In the genomic region with DNA sequence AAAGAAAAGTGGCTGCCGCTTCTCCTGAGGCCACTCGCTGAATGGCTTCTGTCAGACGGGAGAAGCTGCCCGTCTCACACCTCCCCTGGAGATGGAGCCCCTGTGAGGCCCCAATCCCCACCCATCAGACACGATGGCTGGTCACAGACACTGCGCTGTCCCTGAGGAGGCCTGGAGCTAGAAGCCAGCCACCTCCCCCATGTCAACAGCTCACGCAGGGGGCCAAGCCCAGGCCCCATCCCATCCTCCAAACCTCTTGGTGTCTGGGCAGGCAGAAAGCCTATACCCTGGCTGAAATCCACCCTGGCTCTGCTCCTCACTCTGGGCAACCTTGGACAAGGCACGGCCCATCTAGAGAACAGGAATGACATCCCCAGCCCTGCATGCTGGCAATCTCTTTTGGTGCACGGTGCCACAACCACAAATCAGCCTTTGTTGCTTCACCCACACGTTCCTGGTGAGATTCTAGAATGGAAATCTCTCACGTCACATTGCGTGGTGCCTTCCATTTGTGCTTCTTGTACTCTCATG, we compare ENCODE assay signal across 25 cellular contexts.
"Had no signal": no experiment of that assay in that cellular context is flagged by ENCODE, and none has a peak within 500 bp of the region (broad histone marks: within the 10 kb centered on the region; RNA-seq: fewer than 3 reads in every experiment).

No MANE protein-coding gene starts in this region.

- H3K4me3 Mint-ChIP-seq: activated CD4-positive, alpha-beta T cell treated with anti-CD3 and anti-CD28 coated beads, Interleukin-2, amount 10 ng/mL, durations not matched to agents 24 days and 14 days; activated naive CD4-positive, alpha-beta T cell treated with anti-CD3 and anti-CD28 coated beads, Interleukin-2, amount 10 ng/mL, durations not matched to agents 7 days and 5 days; activated naive CD8-positive, alpha-beta T cell treated with anti-CD3 and anti-CD28 coated beads for 36 hours; activated T-cell treated with anti-CD3 and anti-CD28 coated beads, Interleukin-2, amount 50 U/mL, for 72 hours had no signal

- ATAC-seq: activated CD4-positive, CD25-positive, alpha-beta regulatory T cell treated with anti-CD3 and anti-CD28 coated beads, Interleukin-2, amount 50 U/mL, for 24 hours; K562; SK-N-SH treated with all-trans-retinoic acid at 6 μM for 48 hours had no signal

- H3K27ac ChIP-seq: Peyer's patch, RWPE1, SJSA1 had no signal

- H3K36me3 Mint-ChIP-seq: activated naive CD4-positive, alpha-beta T cell treated with anti-CD3 and anti-CD28 coated beads, Interleukin-2, amount 10 ng/mL, durations not matched to agents 7 days and 5 days; activated naive CD8-positive, alpha-beta T cell treated with anti-CD3 and anti-CD28 coated beads for 36 hours had no signal

- H3K36me3 ChIP-seq: Peyer's patch, SJSA1 had no signal

- H3K4me3 ChIP-seq: K562, Peyer's patch, SJSA1 had no signal

- H3K27ac Mint-ChIP-seq: activated CD4-positive, alpha-beta T cell treated with anti-CD3 and anti-CD28 coated beads, Interleukin-2, amount 10 ng/mL, durations not matched to agents 24 days and 14 days; activated naive CD4-positive, alpha-beta T cell treated with anti-CD3 and anti-CD28 coated beads, Interleukin-2, amount 10 ng/mL, durations not matched to agents 7 days and 5 days; activated naive CD8-positive, alpha-beta T cell treated with anti-CD3 and anti-CD28 coated beads for 36 hours; activated T-cell treated with anti-CD3 and anti-CD28 coated beads, Interleukin-2, amount 50 U/mL, for 72 hours; activated T-helper 2 cell treated with anti-CD3 and anti-CD28 coated beads, Interferon-gamma antibody, Interleukin-2, Interleukin-4, amounts not matched to agents 10 μg/mL and 5 μg/mL and 100 μg/mL, durations not matched to agents 14 hours and 24 hours and 36 hours had no signal

- H3K27me3 ChIP-seq: Peyer's patch, SJSA1 had no signal

- H3K27me3 Mint-ChIP-seq: activated CD4-positive, alpha-beta T cell treated with anti-CD3 and anti-CD28 coated beads, Interleukin-2, amount 10 ng/mL, durations not matched to agents 24 days and 14 days; activated naive CD4-positive, alpha-beta T cell treated with anti-CD3 and anti-CD28 coated beads, Interleukin-2, amount 10 ng/mL, durations not matched to agents 7 days and 5 days; activated naive CD8-positive, alpha-beta T cell treated with anti-CD3 and anti-CD28 coated beads for 36 hours had no signal

- H3K4me1 ChIP-seq: SJSA1 had no signal

- H3K9me3 ChIP-seq: Peyer's patch, SJSA1 had no signal

- DNase-seq: activated CD4-positive, alpha-beta T cell treated with anti-CD3 and anti-CD28 coated beads, Interleukin-2, amount 10 ng/mL, durations not matched to agents 24 days and 14 days; activated CD4-positive, alpha-beta T cell treated with anti-CD3 and anti-CD28 coated beads, Interleukin-2, amount 50 U/mL, for 48 hours; activated CD8-positive, alpha-beta memory T cell treated with anti-CD3 and anti-CD28 coated beads, Interleukin-2, amount 50 U/mL, for 4 hours; activated gamma-delta T cell treated with Interleukin-2 at 50 U/mL for 16 hours; activated naive CD4-positive, alpha-beta T cell treated with anti-CD3 and anti-CD28 coated beads, Interleukin-2, amount 10 ng/mL, durations not matched to agents 7 days and 5 days; activated naive CD8-positive, alpha-beta T cell treated with anti-CD3 and anti-CD28 coated beads for 36 hours; activated T-cell treated with anti-CD3 and anti-CD28 coated beads, Interleukin-2, amount 50 U/mL, for 72 hours; anterior cingulate cortex; Karpas-422; MM.1S; NCI-H1105; NCI-H1436; NCI-H187 treated with DMSO at 0.1 percent for 48 hours; NCI-H2081 treated with DMSO at 0.1 percent for 48 hours; NCI-H446; NCI-H524; Peyer's patch; SHP77; SW 1271 had no signal

- H3K4me1 Mint-ChIP-seq: activated CD4-positive, alpha-beta T cell treated with anti-CD3 and anti-CD28 coated beads, Interleukin-2, amount 10 ng/mL, durations not matched to agents 24 days and 14 days; activated naive CD4-positive, alpha-beta T cell treated with anti-CD3 and anti-CD28 coated beads, Interleukin-2, amount 10 ng/mL, durations not matched to agents 7 days and 5 days; activated naive CD8-positive, alpha-beta T cell treated with anti-CD3 and anti-CD28 coated beads for 36 hours had no signal
